Comparison of ENCODE assay signal across 1 cellular context in genomic region chr15:42547926-42548257, GRCh38.
TF ChIP-seq lines count a peak whose summit lies in the region.

No MANE protein-coding gene starts in this region.

TF ChIP-seq in H1, 55 proteins besides CTCF, POLR2A, EP300 and RAD21:
- TF ChIP-seq RFX5 (IDR thresholded peaks at IDR 0.05; ENCODE audit: borderline replicate concordance, low read depth, low read length), result 0 out of 2 replicates have a peak, but pooled peaks have one; percentile 15
- no peak for TF ChIP-seq BCL11A (IDR thresholded peaks at IDR 0.05; ENCODE audit: low read depth in 2 of 2, low read length in 2 of 2)
